ENCODE assay signal across 16 cellular contexts in the genomic region with DNA sequence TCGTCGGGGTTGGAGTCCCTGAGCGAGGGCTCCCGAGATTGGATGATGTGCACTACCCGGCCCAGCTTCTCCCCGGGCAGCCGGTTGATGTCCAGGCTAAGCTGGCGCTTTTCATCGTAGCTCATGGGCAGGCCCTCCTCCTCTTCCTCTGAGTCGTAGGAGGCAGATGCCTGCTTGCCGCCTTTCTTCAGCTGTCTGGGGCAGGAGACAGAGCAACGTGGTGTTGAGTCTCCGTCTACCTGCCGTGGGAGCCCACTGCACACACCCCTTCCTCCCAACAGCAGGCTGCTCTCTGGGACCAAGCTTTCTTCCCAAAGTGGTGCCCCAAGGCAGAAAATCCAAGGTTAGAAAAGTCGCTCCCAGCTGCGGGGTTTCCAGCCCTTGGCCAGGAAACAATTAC. TPM values are rescaled to one million over a fixed set of nuclear protein-coding genes. Genes with fewer than 3 reads are reported as not detected.
DNase-seq lines count a peak whose midpoint lies in the region; ATAC-seq and TF ChIP-seq lines count a peak whose summit lies in the region.
"Had no signal": no experiment of that assay in that cellular context is flagged by ENCODE, and none has a peak within 500 bp of the region (broad histone marks: within the 10 kb centered on the region; RNA-seq: fewer than 3 reads in every experiment).

No MANE protein-coding gene starts in this region.

- no CpG with 5 or more reads among the region's 16 CpGs for WGBS in neuronal stem cell (ENCODE audit: extremely low coverage in 2 of 2, insufficient read length in 2 of 2, insufficient replicate concordance in 1 of 2), 2 donors
- 94% methylated on average over 16 of the region's 16 CpGs for WGBS in sigmoid colon, 2 donors

- intact Hi-C loops in sigmoid colon (cut with DNase I): no loop called here

- H3K4me3 ChIP-seq in neuronal stem cell (ENCODE audit: low read length in 2 of 2) (no peak overlapping the region), sigmoid colon (no peak overlapping the region)
- H3K4me3 ChIP-seq: BLaER1, GM12878 had no signal

- H3K79me1 ChIP-seq in neuronal stem cell (ENCODE audit: low read depth, low read length): peaks cover 10% of the 10 kb centered on the region

- H3K4ac ChIP-seq in neuronal stem cell (ENCODE audit: low read length): no peak overlapping the region

- H2BK15ac ChIP-seq in neuronal stem cell (ENCODE audit: low read length): no peak overlapping the region

- ATAC-seq in activated T-cell treated with anti-CD3 and anti-CD28 coated beads, Interleukin-2, amount 50 U/mL, for 4 hours: no peak
- ATAC-seq: GM12878, HepG2 had no signal

- H3K14ac ChIP-seq in neuronal stem cell (ENCODE audit: low read length): no peak overlapping the region

- no peaks in the 10 kb centered on the region for H3K4me1 Mint-ChIP-seq in activated T-cell treated with anti-CD3 and anti-CD28 coated beads, Interleukin-2, amount 50 U/mL, for 4 hours (ENCODE audit: low read depth)
- H3K4me1 Mint-ChIP-seq: CD4-positive, CD25-positive, alpha-beta regulatory T cell; H9 had no signal

- H3K27ac ChIP-seq in neuronal stem cell (replicated peaks; ENCODE audit: low read length) (no peak overlapping the region), sigmoid colon (no peak overlapping the region)
- H3K27ac ChIP-seq: BLaER1 had no signal

- peaks cover 51% of the 10 kb centered on the region for H3K36me3 Mint-ChIP-seq in activated T-cell treated with anti-CD3 and anti-CD28 coated beads, Interleukin-2, amount 50 U/mL, for 4 hours (ENCODE audit: insufficient read depth)

- H3K27me3 Mint-ChIP-seq in activated T-cell treated with anti-CD3 and anti-CD28 coated beads, Interleukin-2, amount 50 U/mL, for 4 hours (ENCODE audit: low read depth): no peaks in the 10 kb centered on the region
- H3K27me3 Mint-ChIP-seq: CD4-positive, CD25-positive, alpha-beta regulatory T cell had no signal

- no peak overlapping the region for H4K91ac ChIP-seq in neuronal stem cell (ENCODE audit: low read depth, low read length, poor library complexity)

- H4K8ac ChIP-seq in neuronal stem cell (ENCODE audit: low read depth, low read length): no peak overlapping the region

- H3K36me3 ChIP-seq in neuronal stem cell (replicated peaks in 1 of 2; ENCODE audit: control insufficient read depth in 2 of 2, insufficient read depth in 2 of 2, low read length in 2 of 2) (peaks cover 61 to 99% of the 10 kb centered on the region in 2 donors), sigmoid colon (peaks cover 32 to 98% (median 69%) of the 10 kb centered on the region in 4 donors)

- no peak for TF ChIP-seq EP300 in sigmoid colon (IDR thresholded peaks at IDR 0.05)

- H2AFZ ChIP-seq in neuronal stem cell (ENCODE audit: low read length): no peak overlapping the region

- no peak overlapping the region for H2AK5ac ChIP-seq in neuronal stem cell (ENCODE audit: low read depth, low read length)

- TF ChIP-seq POLR2A in sigmoid colon (IDR thresholded peaks at IDR 0.05): no peak

- peak overlapping the region; percentile 35 for H2BK5ac ChIP-seq in neuronal stem cell (ENCODE audit: low read length)

- DNase-seq in activated T-cell treated with anti-CD3 and anti-CD28 coated beads, Interleukin-2, amount 50 U/mL, for 4 hours: peak; percentile 2
- DNase-seq in activated T-cell treated with anti-CD3 and anti-CD28 coated beads for 4 hours (no peak), D341Med (ENCODE audit: low spot score) (peak; percentile 5), neuronal stem cell (ENCODE audit: low spot score) (no peak), sigmoid colon (peak; percentile 52), UCSD-AML1 (lab: John Stamatoyannopoulos, UW; ENCODE audit: unreplicated experiment) (no peak), HuH-7.5 (ENCODE audit: low spot score) (no peak)
- DNase-seq: 8988T; AML-193; CD4-positive, CD25-positive, alpha-beta regulatory T cell; DMS 273 treated with DMSO at 0.1 percent for 48 hours; GOT3; H9 had no signal

- H3K23ac ChIP-seq in neuronal stem cell (ENCODE audit: low read depth, low read length, poor library complexity): no peak overlapping the region

- H3K4me1 ChIP-seq in neuronal stem cell (ENCODE audit: control insufficient read depth in 2 of 2, insufficient read depth in 1 of 2, low read depth in 1 of 2, low read length in 2 of 2) (no peaks in the 10 kb centered on the region), sigmoid colon (peaks cover 0 to 5% (median 4%) of the 10 kb centered on the region in 4 donors)
- H3K4me1 ChIP-seq: BLaER1 had no signal

- no peaks in the 10 kb centered on the region for H3K27me3 ChIP-seq in neuronal stem cell (ENCODE audit: control insufficient read depth in 3 of 3, insufficient read depth in 3 of 3, low read depth in 1 of 3, low read length in 3 of 3)
- no peaks in the 10 kb centered on the region for H3K27me3 ChIP-seq in sigmoid colon
- H3K27me3 ChIP-seq: BLaER1 had no signal

- no peak overlapping the region for H2BK120ac ChIP-seq in neuronal stem cell (ENCODE audit: low read depth, low read length)

- no peak overlapping the region for H3K4me3 Mint-ChIP-seq in activated T-cell treated with anti-CD3 and anti-CD28 coated beads, Interleukin-2, amount 50 U/mL, for 4 hours
- H3K4me3 Mint-ChIP-seq: CD4-positive, CD25-positive, alpha-beta regulatory T cell; H9 had no signal

- H3K4me2 ChIP-seq in neuronal stem cell (ENCODE audit: insufficient read depth, low read length, poor library complexity, severe bottlenecking): no peak overlapping the region
- H3K4me2 ChIP-seq: BLaER1 had no signal

- H3K9me3 ChIP-seq in neuronal stem cell (replicated peaks in 1 of 2; ENCODE audit: control insufficient read depth in 2 of 2, insufficient read depth in 1 of 2, low read depth in 1 of 2, low read length in 2 of 2): no peaks in the 10 kb centered on the region
- H3K9me3 ChIP-seq in sigmoid colon: peaks cover 0 to 7% (median 2%) of the 10 kb centered on the region in 4 donors
- H3K9me3 ChIP-seq: BLaER1 had no signal

- no peak overlapping the region for H3K18ac ChIP-seq in neuronal stem cell (ENCODE audit: low read length)

- peak overlapping the region; percentile 40 for H3K9ac ChIP-seq in neuronal stem cell (ENCODE audit: low read depth, low read length, poor library complexity)
- H3K9ac ChIP-seq: BLaER1 had no signal

- no peak overlapping the region for H2BK12ac ChIP-seq in neuronal stem cell (ENCODE audit: low read length)

- H3K9me3 Mint-ChIP-seq in activated T-cell treated with anti-CD3 and anti-CD28 coated beads, Interleukin-2, amount 50 U/mL, for 4 hours: peaks cover 7% of the 10 kb centered on the region
- H3K9me3 Mint-ChIP-seq: H9 had no signal

- TF ChIP-seq CTCF in sigmoid colon (IDR thresholded peaks at IDR 0.05): no peak

RNA-seq across cellular contexts. Expression of a gene that starts 10.8 kb away (rescaled TPM):
- 10 to 100 TPM; 11.9 to 15.5 (median 13.9) TPM for total RNA-seq in activated T-cell treated with anti-CD3 and anti-CD28 coated beads, Interleukin-2, amount 50 U/mL, for 4 hours
- 33.0 TPM for polyA plus RNA-seq in neuronal stem cell (2013, experiment 1 of 2)
- 33.5 TPM for polyA plus RNA-seq in neuronal stem cell (2013, experiment 2 of 2)
- 10 to 100 TPM; 11.7 to 19.4 (median 12.7) TPM for total RNA-seq in sigmoid colon
- 1 to 10 TPM; 3.9 to 7.8 (median 4.2) TPM for polyA plus RNA-seq in sigmoid colon

RNA-seq across cellular contexts. Expression of a gene that starts 31.7 kb away (rescaled TPM):
- total RNA-seq in activated T-cell treated with anti-CD3 and anti-CD28 coated beads, Interleukin-2, amount 50 U/mL, for 4 hours: 10 to 100 TPM; 29.3 to 38.2 (median 32.4) TPM
- 47.9 TPM for polyA plus RNA-seq in neuronal stem cell (2013, experiment 1 of 2)
- 50.2 TPM for polyA plus RNA-seq in neuronal stem cell (2013, experiment 2 of 2)
- total RNA-seq in sigmoid colon: 10 to 100 TPM; 21.8 to 34.5 (median 25.7) TPM
- 10 to 100 TPM in 1 of 3 donors, 1 to 10 TPM in 2; 4.4 to 14.9 (median 5.4) TPM for polyA plus RNA-seq in sigmoid colon

RNA-seq across cellular contexts. Expression of a gene that starts 44.0 kb away (rescaled TPM):
- 1 to 10 TPM; 2.7 to 3.7 (median 3.2) TPM for total RNA-seq in activated T-cell treated with anti-CD3 and anti-CD28 coated beads, Interleukin-2, amount 50 U/mL, for 4 hours
- 18.5 TPM for polyA plus RNA-seq in neuronal stem cell (2013, experiment 1 of 2)
- 18.8 TPM for polyA plus RNA-seq in neuronal stem cell (2013, experiment 2 of 2)
- 1 to 10 TPM; 3.8 to 7.2 (median 6.6) TPM for total RNA-seq in sigmoid colon
- 10 to 100 TPM; 14.4 to 23.3 (median 18.5) TPM for polyA plus RNA-seq in sigmoid colon

Comparison
In these comparisons a context has a peak if more than half of its experiments do, and no peak if none do; other contexts are left out.
1. DNase-seq: peak in activated T-cell treated with anti-CD3 and anti-CD28 coated beads, Interleukin-2, amount 50 U/mL, for 4 hours (single experiment), D341Med (single experiment) and sigmoid colon (single experiment); none in activated T-cell treated with anti-CD3 and anti-CD28 coated beads for 4 hours (single experiment), neuronal stem cell (single experiment), UCSD-AML1 (single experiment) and HuH-7.5 (single experiment).